Comparison of ENCODE assay signal across 17 cellular contexts in the genomic region with DNA sequence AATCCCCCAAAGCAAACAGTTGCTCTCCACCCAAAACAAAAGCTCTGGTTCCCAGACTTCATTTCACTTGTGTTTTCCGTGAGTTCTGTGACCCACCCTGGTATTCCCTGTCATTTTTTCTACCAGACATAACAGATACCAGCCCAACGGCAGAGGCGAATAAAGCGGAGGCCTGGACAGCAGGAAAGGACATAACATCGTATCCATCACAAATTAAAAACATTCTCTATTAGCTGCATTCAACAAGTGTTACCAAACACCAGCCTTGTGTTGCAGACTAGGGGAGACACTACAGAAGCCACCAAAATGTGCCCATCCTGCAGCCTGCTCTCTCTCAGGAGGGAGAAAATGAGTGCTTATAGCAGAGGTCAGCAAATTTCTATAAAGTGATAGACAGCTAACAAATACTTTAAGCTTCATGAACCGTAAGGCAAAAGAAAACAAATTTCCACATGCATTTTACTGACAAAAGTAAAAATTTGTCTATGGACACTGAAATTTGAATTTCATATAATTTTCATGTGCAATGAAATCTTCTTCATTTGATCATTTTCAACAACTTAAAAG. TPM values are rescaled to one million over a fixed set of nuclear protein-coding genes. Genes with fewer than 3 reads are reported as not detected.
DNase-seq lines count a peak whose midpoint lies in the region; ATAC-seq, FAIRE-seq and TF ChIP-seq lines count a peak whose summit lies in the region.
"Had no signal": no experiment of that assay in that cellular context is flagged by ENCODE, and none has a peak within 500 bp of the region (broad histone marks: within the 10 kb centered on the region; RNA-seq: fewer than 3 reads in every experiment).

No MANE protein-coding gene starts in this region.

- DNase-seq in A549 (ENCODE audit: low read depth in 1 of 2, low spot score in 1 of 2) = no peak
- no peak for DNase-seq in GM23248
- DNase-seq in K562 (ENCODE audit: extremely low read depth in 1 of 4, low spot score in 3 of 4) = no peak
- no peak for DNase-seq in mesendoderm
- DNase-seq in pancreas = no peak
- DNase-seq in GM23338 (ENCODE audit: low spot score) = no peak
- DNase-seq in COLO829 (ENCODE audit: low spot score) = no peak
- DNase-seq: Caco-2; CD8-positive, alpha-beta T cell; DND-41; GDM1; HFFc6 had no signal

- H3K36me3 ChIP-seq in GM23248 (ENCODE audit: low read depth) (no peaks in the 10 kb centered on the region), K562 (ENCODE audit: control insufficient read depth, insufficient read depth, low read length) (no peaks in the 10 kb centered on the region), mesendoderm (ENCODE audit: control insufficient read depth, insufficient read depth, low read length) (no peaks in the 10 kb centered on the region), pancreas (no peaks in the 10 kb centered on the region), GM23338 (ENCODE audit: insufficient read depth) (no peaks in the 10 kb centered on the region)
- H3K36me3 ChIP-seq: HAP-1 had no signal

- CTCF ChIA-PET in A549 (lab: Yijun Ruan, JAX) (interaction anchor here (0.6 kb wide), 1 partner anchor 44 kb away, joined by 5 read pairs; no protein-coding TSS in a partner anchor), K562 (lab: Yijun Ruan, JAX; ENCODE audit: low intra/inter-chr PET ratio) (no interaction called here)

- H2BK120ac ChIP-seq in mesendoderm (ENCODE audit: low read depth, low read length) = no peak overlapping the region

- no peaks in the 10 kb centered on the region for H3K4me1 Mint-ChIP-seq in GM23338
- H3K4me1 Mint-ChIP-seq: CD14-positive monocyte had no signal

- TF ChIP-seq EP300 in A549 (IDR thresholded peaks at IDR 0.05) (no peak), K562 (IDR thresholded peaks at IDR 0.05; ENCODE audit: low read length) (no peak)

- no TSS peak for BruUV-seq in K562 (replicated peaks; lab: Mats Ljungman, UMichigan)

- peak overlapping the region; percentile 24 for H3K23ac ChIP-seq in mesendoderm (ENCODE audit: low read length)

- H3K27ac ChIP-seq in A549 (no peak overlapping the region), GM23248 (no peak overlapping the region), K562 (ENCODE audit: extremely low read depth, low read depth, low read length) (no peak overlapping the region), mesendoderm (ENCODE audit: low read depth, low read length) (no peak overlapping the region), pancreas (no peak overlapping the region), GM23338 (ENCODE audit: low read depth) (no peak overlapping the region)
- H3K27ac ChIP-seq: HL-60 had no signal

- TF ChIP-seq POLR2A in A549 (IDR thresholded peaks at IDR 0.05; ENCODE audit: low read length) = no peak
- no peak for TF ChIP-seq POLR2A in K562 (conservative IDR thresholded peaks at IDR 0.05)

- H3K9me3 Mint-ChIP-seq in GM23338 = no peaks in the 10 kb centered on the region
- H3K9me3 Mint-ChIP-seq: CD8-positive, alpha-beta T cell; HFFc6 had no signal

- H3K4me1 ChIP-seq in A549 (no peaks in the 10 kb centered on the region), GM23248 (ENCODE audit: insufficient read depth) (peaks cover 15% of the 10 kb centered on the region), K562 (replicated peaks in 1 of 2; ENCODE audit: control insufficient read depth in 2 of 2, insufficient read depth in 2 of 2, low read length in 2 of 2) (no peaks in the 10 kb centered on the region), mesendoderm (ENCODE audit: control insufficient read depth, low read depth, low read length) (no peaks in the 10 kb centered on the region), pancreas (no peaks in the 10 kb centered on the region), GM23338 (ENCODE audit: insufficient read depth) (no peaks in the 10 kb centered on the region)
- H3K4me1 ChIP-seq: Caco-2, HAP-1 had no signal

- H3K79me1 ChIP-seq in mesendoderm (ENCODE audit: low read length) = no peaks in the 10 kb centered on the region

- no peaks in the 10 kb centered on the region for H3K36me3 Mint-ChIP-seq in GM23338 (ENCODE audit: low read depth)
- H3K36me3 Mint-ChIP-seq: CD14-positive monocyte; CD8-positive, alpha-beta T cell had no signal

- H4K5ac ChIP-seq in mesendoderm (ENCODE audit: low read length) = no peak overlapping the region

- intact Hi-C loops in K562 (cut with micrococcal nuclease) = no loop called here
- intact Hi-C loops in pancreas (cut with DNase I) = no loop called here

- WGBS in A549 (ENCODE audit: missing lambda C conversion rate) = 86% methylated on average over 6 of the region's 6 CpGs
- WGBS in GM23248 (ENCODE audit: low coverage in 1 of 2, low lambda C conversion rate in 2 of 2, missing lambda C conversion rate in 2 of 2), 2 experiments = 55 to 61% methylated on average over 6 of the region's 6 CpGs
- WGBS in K562 (ENCODE audit: insufficient coverage, low coverage, missing lambda C conversion rate) = 37% methylated on average over 6 of the region's 6 CpGs
- no CpG with 5 or more reads among the region's 6 CpGs for WGBS in mesendoderm (ENCODE audit: extremely low coverage, insufficient coverage, low lambda C conversion rate)
- WGBS in pancreas, 2 donors = 86 to 88% methylated on average over 6 of the region's 6 CpGs

- H3K79me2 ChIP-seq in GM23248 (ENCODE audit: insufficient read depth) (0 out of 2 replicates have a peak, but pooled peaks cover under 1% of the 10 kb centered on the region), K562 (ENCODE audit: control insufficient read depth, insufficient read depth, low read length) (no peaks in the 10 kb centered on the region), mesendoderm (ENCODE audit: control insufficient read depth, insufficient read depth, low read length) (no peaks in the 10 kb centered on the region), GM23338 (replicated peaks; ENCODE audit: insufficient read depth) (no peaks in the 10 kb centered on the region)

- H3K9me2 ChIP-seq in GM23248 (ENCODE audit: insufficient read depth) (no peaks in the 10 kb centered on the region), GM23338 (ENCODE audit: insufficient read depth) (no peaks in the 10 kb centered on the region)

- in situ Hi-C loops in GM23248 (cut with MboI) (no loop called here), K562 (cut with MboI) (no loop called here)

- H2AK5ac ChIP-seq in mesendoderm (ENCODE audit: low read length) = no peak overlapping the region

- H3K9ac ChIP-seq in GM23248 (no peak overlapping the region), K562 (ENCODE audit: insufficient read depth in 1 of 2, low read depth in 2 of 2, low read length in 2 of 2) (no peak overlapping the region), mesendoderm (ENCODE audit: low read length) (no peak overlapping the region)

- H2AFZ ChIP-seq in GM23248 (peak overlapping the region; percentile 34), K562 (ENCODE audit: low read depth, low read length) (no peak overlapping the region), GM23338 (no peak overlapping the region)

- ATAC-seq in A549 (no peak), K562 (no peak), pancreas (no peak), GM23338 (no peak)
- ATAC-seq: CD8-positive, alpha-beta T cell had no signal

- H3K27ac Mint-ChIP-seq in GM23338 = no peak overlapping the region
- H3K27ac Mint-ChIP-seq: CD14-positive monocyte; CD8-positive, alpha-beta T cell; HFFc6 had no signal

- H3K4me3 ChIP-seq in A549 (no peak overlapping the region), GM23248 (no peak overlapping the region), K562 (no peak overlapping the region), mesendoderm (ENCODE audit: low read length) (no peak overlapping the region), pancreas (no peak overlapping the region), GM23338 (no peak overlapping the region)
- H3K4me3 ChIP-seq: HAP-1 had no signal

- H3K4ac ChIP-seq in mesendoderm (ENCODE audit: low read depth, low read length) = no peak overlapping the region

- no peak overlapping the region for H2BK5ac ChIP-seq in mesendoderm (ENCODE audit: low read length)

- POLR2A ChIA-PET in A549 (lab: Yijun Ruan, JAX) = no interaction called here
- POLR2A ChIA-PET in K562 (lab: Yijun Ruan, JAX) = no interaction called here

- no peak overlapping the region for H2BK15ac ChIP-seq in mesendoderm (replicated peaks; ENCODE audit: low read depth)

- no peak overlapping the region for H3K18ac ChIP-seq in mesendoderm (ENCODE audit: low read length)

- H4K8ac ChIP-seq in mesendoderm (ENCODE audit: low read depth, low read length) = no peak overlapping the region

- H3K56ac ChIP-seq in mesendoderm (ENCODE audit: low read length) = no peak overlapping the region

- no peak for TF ChIP-seq RAD21 in A549 (conservative IDR thresholded peaks at IDR 0.05 in 1 of 2, IDR thresholded peaks at IDR 0.05 in 1 of 2)
- no peak for TF ChIP-seq RAD21 in K562 (CRISPR knock-in tag; conservative IDR thresholded peaks at IDR 0.05 in 1 of 2, IDR thresholded peaks at IDR 0.05 in 1 of 2)

- no peak overlapping the region for H3K4me2 ChIP-seq in A549
- no peak overlapping the region for H3K4me2 ChIP-seq in GM23248 (ENCODE audit: unreplicated experiment)
- H3K4me2 ChIP-seq in K562 (ENCODE audit: insufficient read depth, low read length) = no peak overlapping the region
- H3K4me2 ChIP-seq in mesendoderm (ENCODE audit: low read length) = no peak overlapping the region
- no peak overlapping the region for H3K4me2 ChIP-seq in GM23338

- H3K9me1 ChIP-seq in K562 (ENCODE audit: control insufficient read depth, insufficient read depth, low read length) = no peaks in the 10 kb centered on the region

- TF ChIP-seq CTCF in A549 (IDR thresholded peaks at IDR 0.05) (no peak), K562 (IDR thresholded peaks at IDR 0.05 in 2 of 3, conservative IDR thresholded peaks at IDR 0.05 in 1 of 3; ENCODE audit: insufficient read depth in 2 of 3, low read depth in 1 of 3, low read length in 3 of 3) (no peak), pancreas (IDR thresholded peaks at IDR 0.05) (no peak), GM23338 (conservative IDR thresholded peaks at IDR 0.05; ENCODE audit: low read depth in 2 of 2) (no peak)

- H4K20me1 ChIP-seq in GM23248 (ENCODE audit: insufficient read depth) = no peaks in the 10 kb centered on the region
- no peaks in the 10 kb centered on the region for H4K20me1 ChIP-seq in K562 (replicated peaks; ENCODE audit: control insufficient read depth, insufficient read depth, low read length)
- no peaks in the 10 kb centered on the region; the same call in 1 of the 2 replicates for H4K20me1 ChIP-seq in GM23338 (replicated peaks; ENCODE audit: insufficient read depth)

- no peaks in the 10 kb centered on the region for H3F3A ChIP-seq in GM23248 (ENCODE audit: insufficient read depth)
- H3F3A ChIP-seq in GM23338 (replicated peaks; ENCODE audit: low read depth) = no peaks in the 10 kb centered on the region

- H3K27me3 Mint-ChIP-seq in GM23338 (ENCODE audit: insufficient read depth, low read depth, poor library complexity) = no peaks in the 10 kb centered on the region

- H3K27me3 ChIP-seq in GM23248 (replicated peaks; ENCODE audit: insufficient read depth) = no peaks in the 10 kb centered on the region
- H3K27me3 ChIP-seq in K562 (ENCODE audit: control insufficient read depth in 2 of 2, insufficient read depth in 2 of 2, low read length in 2 of 2) = no peaks in the 10 kb centered on the region
- no peaks in the 10 kb centered on the region for H3K27me3 ChIP-seq in mesendoderm (ENCODE audit: insufficient read depth, low read length, poor library complexity)
- H3K27me3 ChIP-seq in pancreas = no peaks in the 10 kb centered on the region
- peaks cover 2% of the 10 kb centered on the region; the same call in 1 of the 2 replicates for H3K27me3 ChIP-seq in GM23338 (ENCODE audit: insufficient read depth)

- H3K9me3 ChIP-seq in A549 = no peaks in the 10 kb centered on the region
- no peaks in the 10 kb centered on the region for H3K9me3 ChIP-seq in GM23248 (ENCODE audit: low read depth)
- H3K9me3 ChIP-seq in K562 (replicated peaks; ENCODE audit: control insufficient read depth, insufficient read depth, low read depth, low read length) = no peaks in the 10 kb centered on the region
- H3K9me3 ChIP-seq in pancreas = no peaks in the 10 kb centered on the region
- H3K9me3 ChIP-seq: Caco-2, HAP-1 had no signal

- no peak overlapping the region for H3K4me3 Mint-ChIP-seq in GM23338
- H3K4me3 Mint-ChIP-seq: CD14-positive monocyte; CD8-positive, alpha-beta T cell; HFFc6 had no signal

- FAIRE-seq in A549 (lab: Jason Lieb, UNC) (no peak), K562 (lab: Jason Lieb, UNC) (no peak), pancreas (lab: Jason Lieb, UNC) (no peak)
- FAIRE-seq: GM12892, H1 had no signal

RNA-seq across cellular contexts. Expression of a gene that starts 7.1 kb away (rescaled TPM):
- 9.4 and 9.8 TPM in 2 replicates for polyA plus RNA-seq in A549 (2011; rRNA removed)
- polyA plus RNA-seq in A549 (2012; cell fraction: cytosol; rRNA removed) = 2.5 and 3.3 TPM in 2 replicates
- polyA plus RNA-seq in A549 (2012; cell fraction: nucleus; rRNA removed) = 10.8 and 12.6 TPM in 2 replicates
- 6.3 to 7.4 TPM (median 6.5 TPM) in 3 replicates for polyA plus RNA-seq in A549 (2017; fragmentation: RNase III; extraction: RNeasy Plus Mini Kit Qiagen cat#74134 plus additional on column Dnase treatment)
- 15.4 and 15.5 TPM in 2 replicates for polyA minus RNA-seq in A549 (2011; rRNA and poly(A)+ RNA removed)
- total RNA-seq in GM23248 (2014; rRNA removed; shearing (Covaris generic)) = 1,478 and 1,559 TPM in 2 replicates
- 346 and 374 TPM in 2 replicates for polyA plus RNA-seq in GM23248 (2016; fragmentation: Nextera tagmentation; extraction: Ambion mirVana)
- 1.00 and 3.4 TPM in 2 replicates for total RNA-seq in K562 (2011; cell fraction: chromatin; rRNA removed; ENCODE audit: low replicate concordance)
- 0.50 and 0.79 TPM in 2 replicates for total RNA-seq in K562 (2011; cell fraction: nucleolus; rRNA removed)
- total RNA-seq in K562 (2011; cell fraction: nucleoplasm; rRNA removed) = 1.3 and 2.4 TPM in 2 replicates
- 0.41 TPM in 2 replicates for total RNA-seq in K562 (2014; rRNA removed)
- total RNA-seq in K562 (2014; rRNA removed; fragmentation: Illumina TruSeq; extraction: Trizol) = 0.89 and 1.2 TPM in 2 replicates
- total RNA-seq in K562 (2015; rRNA removed; fragmentation: Illumina TruSeq; extraction: Trizol) = 0.83 and 1.1 TPM in 2 replicates
- 0.86 and 1.0 TPM in 2 replicates for total RNA-seq in K562 (2021)
- 0.31 and 0.77 TPM in 2 replicates for polyA plus RNA-seq in K562 (2011; rRNA removed)
- polyA plus RNA-seq in K562 (2011; cell fraction: cytosol; rRNA removed) = 0.12 and 0.59 TPM in 2 replicates
- polyA plus RNA-seq in K562 (2011; cell fraction: nucleus; rRNA removed) = 0.98 and 2.2 TPM in 2 replicates
- 0.27 and 0.32 TPM in 2 replicates for polyA plus RNA-seq in K562 (2012)
- polyA plus RNA-seq in K562 (2014; fragmentation: Illumina TruSeq; extraction: Trizol) = 0.48 and 0.76 TPM in 2 replicates
- polyA plus RNA-seq in K562 (2014; fragmentation: Nextera tagmentation; extraction: Ambion mirVana) = under 1 TPM; 0.15 to 0.32 TPM
- polyA plus RNA-seq in K562 (2014; rRNA removed) = 0.60 and 1.0 TPM in 2 replicates
- 1.5 and 2.1 TPM in 2 replicates for polyA minus RNA-seq in K562 (2011; rRNA and poly(A)+ RNA removed)
- 0.18 and 0.29 TPM in 2 replicates for polyA minus RNA-seq in K562 (2011; cell fraction: cytosol; rRNA and poly(A)+ RNA removed)
- polyA minus RNA-seq in K562 (2011; cell fraction: nucleus; rRNA and poly(A)+ RNA removed) = 1.5 and 4.7 TPM in 2 replicates
- polyA plus RNA-seq in mesendoderm (2013, experiment 1 of 2) = 1.1 TPM
- 0.98 TPM for polyA plus RNA-seq in mesendoderm (2013, experiment 2 of 2)
- total RNA-seq in pancreas = 10 to 100 TPM in 3 of 6 donors, 1 to 10 TPM in 3; 2.4 to 35.2 (median 14.1) TPM
- 1 to 10 TPM; 1.5 to 1.9 TPM for polyA plus RNA-seq in pancreas
- total RNA-seq in GM23338 (2014; rRNA removed; shearing (Covaris generic)) = 3.5 and 3.8 TPM in 2 replicates
- polyA plus RNA-seq in GM23338 (2016; fragmentation: Nextera tagmentation; extraction: Ambion mirVana) = 1.2 and 1.9 TPM in 2 replicates
- polyA plus RNA-seq: CD14-positive monocyte had no signal

Comparison
In these comparisons a context has a peak if more than half of its experiments do, and no peak if none do; other contexts are left out.
1. RNA of a gene that starts 7.1 kb away (polyA plus RNA-seq): 346 to 374 TPM in GM23248; 2.5 to 12.6 TPM in A549, 1.5 to 1.9 TPM in pancreas, 1.2 to 1.9 TPM in GM23338 and 0.12 to 2.2 TPM in K562; every median in the first group is over 10 times any median in the second.